1 cellular context compared by ENCODE assay signal in the genomic region with DNA sequence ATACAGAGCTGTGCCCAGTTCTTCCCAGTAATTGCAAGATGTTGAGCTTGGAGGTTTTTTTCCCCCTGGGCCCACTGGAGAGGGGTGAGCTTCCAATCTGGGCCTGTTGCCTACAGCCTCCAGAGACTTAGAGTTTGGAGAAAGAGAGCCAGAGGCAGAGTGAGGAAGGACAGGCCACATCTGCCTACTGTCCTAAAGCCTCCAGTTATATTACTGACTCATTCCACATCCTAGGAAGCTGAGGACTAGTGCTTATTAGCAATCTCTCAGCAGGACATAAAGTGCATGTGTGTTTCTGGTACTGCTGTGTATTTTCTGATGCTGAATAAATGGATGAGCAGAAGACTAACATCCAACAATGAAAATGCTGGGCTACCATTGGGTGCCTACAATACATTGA.
TF ChIP-seq lines count a peak whose summit lies in the region.

No MANE protein-coding gene starts in this region.

TF ChIP-seq in IMR-90, 13 proteins besides CTCF, POLR2A, EP300 and RAD21 (continued from another document):
- TF ChIP-seq, protein P1, sequence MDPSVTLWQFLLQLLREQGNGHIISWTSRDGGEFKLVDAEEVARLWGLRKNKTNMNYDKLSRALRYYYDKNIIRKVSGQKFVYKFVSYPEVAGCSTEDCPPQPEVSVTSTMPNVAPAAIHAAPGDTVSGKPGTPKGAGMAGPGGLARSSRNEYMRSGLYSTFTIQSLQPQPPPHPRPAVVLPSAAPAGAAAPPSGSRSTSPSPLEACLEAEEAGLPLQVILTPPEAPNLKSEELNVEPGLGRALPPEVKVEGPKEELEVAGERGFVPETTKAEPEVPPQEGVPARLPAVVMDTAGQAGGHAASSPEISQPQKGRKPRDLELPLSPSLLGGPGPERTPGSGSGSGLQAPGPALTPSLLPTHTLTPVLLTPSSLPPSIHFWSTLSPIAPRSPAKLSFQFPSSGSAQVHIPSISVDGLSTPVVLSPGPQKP (IDR thresholded peaks at IDR 0.05; ENCODE audit: borderline replicate concordance, low read depth, low read length): no peak
- TF ChIP-seq MXI1 (IDR thresholded peaks at IDR 0.05; ENCODE audit: borderline replicate concordance, low read depth, low read length): no peak
